Comparison of ENCODE assay signal across 1 cellular context in the genomic region with DNA sequence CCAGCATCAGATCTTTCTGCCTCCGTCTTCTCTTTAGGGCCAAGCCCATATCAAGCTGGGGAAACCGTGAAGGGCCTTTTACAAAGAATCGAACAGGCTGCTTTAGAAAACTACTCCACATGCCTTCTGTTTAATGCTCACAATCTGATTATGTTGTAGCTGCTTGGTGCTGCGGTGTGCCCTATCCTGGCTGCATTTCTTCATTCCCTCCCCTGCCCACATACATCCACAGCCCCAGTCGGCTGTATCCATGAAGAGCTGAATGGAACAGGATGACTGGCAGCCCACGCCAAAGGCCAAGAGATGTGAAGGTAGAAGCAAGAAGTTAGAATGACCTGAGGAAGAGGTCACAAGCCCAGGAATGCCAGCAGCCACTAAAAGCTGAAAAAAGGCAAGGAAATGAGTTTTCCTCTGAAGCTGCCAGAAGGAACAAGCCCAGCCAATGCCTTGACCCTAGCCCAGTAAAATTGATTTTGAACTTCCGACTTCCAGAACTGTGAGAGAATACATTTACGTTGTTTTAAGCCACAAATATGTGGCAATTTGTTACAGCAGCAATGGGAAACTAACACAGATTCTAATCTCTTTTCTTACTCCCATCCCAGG.
TF ChIP-seq lines count a peak whose summit lies in the region.

No MANE protein-coding gene starts in this region.

TF ChIP-seq in K562, 482 proteins besides CTCF, POLR2A, EP300 and RAD21 (continued from another document):
- TF ChIP-seq PRPF4 (IDR thresholded peaks at IDR 0.05; ENCODE audit: insufficient read depth, low read depth, low read length, poor library complexity, severe bottlenecking) (no peak), MCM3 (IDR thresholded peaks at IDR 0.05) (no peak), TARDBP (IDR thresholded peaks at IDR 0.05) (no peak), KLF16 (IDR thresholded peaks at IDR 0.05) (no peak), EWSR1 (IDR thresholded peaks at IDR 0.05; ENCODE audit: borderline replicate concordance, low read depth, partially characterized antibody) (no peak), POLR2B (IDR thresholded peaks at IDR 0.05; ENCODE audit: low read depth, partially characterized antibody) (no peak), ZNF24 (IDR thresholded peaks at IDR 0.05) (no peak), MIER1 (IDR thresholded peaks at IDR 0.05; ENCODE audit: low read depth) (no peak), POU5F1 (IDR thresholded peaks at IDR 0.05; ENCODE audit: borderline replicate concordance, low read depth, low read length, partially characterized antibody) (no peak), ZNF143 (CRISPR knock-in tag; IDR thresholded peaks at IDR 0.05) (no peak), L3MBTL2 (IDR thresholded peaks at IDR 0.05) (no peak), ZNF561 (CRISPR knock-in tag; conservative IDR thresholded peaks at IDR 0.05) (no peak), RHOXF2B (CRISPR knock-in tag; conservative IDR thresholded peaks at IDR 0.05) (no peak)
- TF ChIP-seq, protein P1, sequence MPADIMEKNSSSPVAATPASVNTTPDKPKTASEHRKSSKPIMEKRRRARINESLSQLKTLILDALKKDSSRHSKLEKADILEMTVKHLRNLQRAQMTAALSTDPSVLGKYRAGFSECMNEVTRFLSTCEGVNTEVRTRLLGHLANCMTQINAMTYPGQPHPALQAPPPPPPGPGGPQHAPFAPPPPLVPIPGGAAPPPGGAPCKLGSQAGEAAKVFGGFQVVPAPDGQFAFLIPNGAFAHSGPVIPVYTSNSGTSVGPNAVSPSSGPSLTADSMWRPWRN (IDR thresholded peaks at IDR 0.05; ENCODE audit: low read depth) = no peak
TF ChIP-seq in K562: peak in this region for 0.
